In genomic region chr1:29309621-29310020, GRCh38 we compare ENCODE assay signal across 1 cellular context.
TF ChIP-seq lines count a peak whose summit lies in the region.

No MANE protein-coding gene starts in this region.

TF ChIP-seq in GM23338, 12 proteins besides CTCF, POLR2A, EP300 and RAD21 (continued from another document):
- TF ChIP-seq POLR2AphosphoS5 (IDR thresholded peaks at IDR 0.05; ENCODE audit: low read depth) (no peak), EZH2phosphoT487 (IDR thresholded peaks at IDR 0.05; ENCODE audit: unreplicated experiment) (no peak), ZNF462 (CRISPR knock-in tag; IDR thresholded peaks at IDR 0.05) (no peak), ETS1 (IDR thresholded peaks at IDR 0.05) (no peak)
TF ChIP-seq in GM23338: peak in this region for 0.
